In the genomic region with DNA sequence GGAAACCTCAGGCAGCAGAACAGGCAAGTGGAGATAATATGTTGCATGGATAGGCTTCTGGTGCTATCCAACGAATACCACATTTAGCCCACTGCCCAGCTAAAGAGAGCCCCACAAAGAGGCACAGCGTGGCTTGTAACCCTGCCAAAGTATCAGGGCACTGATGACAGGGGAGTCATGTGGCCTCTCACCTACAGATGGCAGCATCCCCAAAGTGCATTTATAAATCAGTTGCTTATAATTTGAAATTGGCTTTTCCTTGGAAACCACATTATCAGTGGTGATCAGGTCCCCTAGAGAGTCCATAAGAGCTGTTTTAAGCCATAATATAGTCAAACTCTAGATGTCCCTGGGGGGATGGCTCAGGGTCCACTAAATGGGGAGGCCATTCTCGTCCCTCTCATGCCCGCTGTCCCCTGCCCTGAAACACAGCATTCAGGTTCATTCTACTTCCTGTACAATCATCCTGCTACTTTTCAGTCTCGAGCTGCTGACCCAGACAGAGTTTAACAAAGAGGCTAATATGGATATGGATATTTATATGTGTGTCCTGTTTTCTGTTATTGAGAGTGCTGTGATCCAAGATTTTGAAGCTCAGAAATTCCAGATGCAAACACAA, we compare ENCODE assay signal across 8 cellular contexts. TPM values are rescaled to one million over a fixed set of nuclear protein-coding genes. Genes with fewer than 3 reads are reported as not detected.
DNase-seq lines count a peak whose midpoint lies in the region; ATAC-seq and TF ChIP-seq lines count a peak whose summit lies in the region.

No MANE protein-coding gene starts in this region.

- peaks cover 5% of the 10 kb centered on the region for H3K79me1 ChIP-seq in mesenchymal stem cell (replicated peaks; ENCODE audit: low read length, poor library complexity, severe bottlenecking)

- H3K4me3 ChIP-seq in DND-41 (ENCODE audit: low read depth in 1 of 2, low read length in 2 of 2) (no peak overlapping the region), WI38 (ENCODE audit: low read depth, low read length) (no peak overlapping the region), left lung (no peak overlapping the region), mesenchymal stem cell (ENCODE audit: insufficient read depth in 1 of 2, low read depth in 1 of 2, low read length in 2 of 2) (no peak overlapping the region)

- H3K27ac ChIP-seq in DND-41 (ENCODE audit: low read length) (no peak overlapping the region), left lung (no peak overlapping the region), mesenchymal stem cell (ENCODE audit: low read length, poor library complexity, severe bottlenecking) (no peak overlapping the region)

- no peak overlapping the region for H3K9ac ChIP-seq in DND-41 (ENCODE audit: low read depth, low read length)
- H3K9ac ChIP-seq in mesenchymal stem cell (ENCODE audit: low read length), result no peak overlapping the region

- H4K20me1 ChIP-seq in DND-41 (ENCODE audit: insufficient read depth, low read length), result no peaks in the 10 kb centered on the region

- H2BK120ac ChIP-seq in mesenchymal stem cell (ENCODE audit: low read depth, low read length), result no peak overlapping the region

- H3K79me2 ChIP-seq in DND-41 (ENCODE audit: insufficient read depth, low read length), result no peaks in the 10 kb centered on the region

- ATAC-seq in DND-41 (ENCODE audit: insufficient read depth, low read depth) (0 out of 3 replicates have a peak, but pooled peaks have one; percentile 33), HG03442 (IDR thresholded peaks at IDR 0.05; ENCODE audit: unreplicated experiment) (peak; percentile 58), left lung (peak; percentile 30)

- no peak overlapping the region for H2BK12ac ChIP-seq in mesenchymal stem cell (ENCODE audit: low read length in 2 of 2)

- H3K4me2 ChIP-seq in DND-41 (ENCODE audit: insufficient read depth, low read length) (no peak overlapping the region), mesenchymal stem cell (ENCODE audit: low read length, poor library complexity, severe bottlenecking) (no peak overlapping the region)

- H2BK5ac ChIP-seq in mesenchymal stem cell (ENCODE audit: low read depth, low read length, poor library complexity, severe bottlenecking), result no peak overlapping the region

- 80% methylated on average over 3 of the region's 5 CpGs for WGBS in mesenchymal stem cell

- H3K9me3 ChIP-seq in DND-41 (ENCODE audit: insufficient read depth, low read length, severe bottlenecking) (no peaks in the 10 kb centered on the region), left lung (no peaks in the 10 kb centered on the region), mesenchymal stem cell (ENCODE audit: control insufficient read depth, low read length) (no peaks in the 10 kb centered on the region)

- H3K27me3 ChIP-seq in DND-41 (ENCODE audit: insufficient read depth, low read length, poor library complexity), result no peaks in the 10 kb centered on the region
- no peaks in the 10 kb centered on the region for H3K27me3 ChIP-seq in left lung
- H3K27me3 ChIP-seq in mesenchymal stem cell (ENCODE audit: control insufficient read depth in 1 of 2, insufficient read depth in 1 of 2, low read length in 2 of 2), result peaks cover 0 to 10% of the 10 kb centered on the region in 2 experiments

- no peaks in the 10 kb centered on the region for H3K4me1 ChIP-seq in DND-41 (ENCODE audit: insufficient read depth, low read length)
- H3K4me1 ChIP-seq in left lung, result no peaks in the 10 kb centered on the region
- H3K4me1 ChIP-seq in mesenchymal stem cell (ENCODE audit: control insufficient read depth, insufficient read depth, low read depth, low read length), result no peaks in the 10 kb centered on the region

- no peak overlapping the region for H2AK5ac ChIP-seq in mesenchymal stem cell (ENCODE audit: low read length, severe bottlenecking)

- H4K8ac ChIP-seq in mesenchymal stem cell (ENCODE audit: low read length), result no peak overlapping the region

- TF ChIP-seq CTCF in DND-41 (IDR thresholded peaks at IDR 0.05; ENCODE audit: borderline replicate concordance, extremely low read depth, low read length, poor library complexity, severe bottlenecking) (peak; percentile 55), WI38 (IDR thresholded peaks at IDR 0.05; ENCODE audit: low read depth, low read length) (peak; percentile 38; the same call in 1 of the 2 replicates), left lung (IDR thresholded peaks at IDR 0.05) (no peak)

- H3K18ac ChIP-seq in mesenchymal stem cell (ENCODE audit: low read depth in 1 of 2, low read length in 2 of 2), result no peak overlapping the region

- no peak overlapping the region for H4K91ac ChIP-seq in mesenchymal stem cell (ENCODE audit: low read length)

- H3K4ac ChIP-seq in mesenchymal stem cell (ENCODE audit: low read depth in 1 of 2, low read length in 2 of 2), result no peak overlapping the region

- H2BK15ac ChIP-seq in mesenchymal stem cell (ENCODE audit: low read depth, poor library complexity, severe bottlenecking), result no peak overlapping the region

- intact Hi-C loops in left lung (cut with DNase I), result no loop called here

- H2AFZ ChIP-seq in DND-41 (ENCODE audit: low read depth, low read length) (no peak overlapping the region), mesenchymal stem cell (ENCODE audit: low read depth, low read length) (no peak overlapping the region)

- DNase-seq in DND-41 (peak; percentile 3), left lung (no peak), mesenchymal stem cell (no peak), NCI-H146 treated with DMSO at 0.1 percent for 48 hours (lab: John Stamatoyannopoulos, UW; ENCODE audit: unreplicated experiment) (no peak)
- no peak for DNase-seq in activated CD4-positive, alpha-beta T cell treated with anti-CD3 and anti-CD28 coated beads for 4 hours
- DNase-seq in activated CD8-positive, alpha-beta memory T cell treated with anti-CD3 and anti-CD28 coated beads, Interleukin-2, amount 50 U/mL, for 48 hours, result no peak

- H3K14ac ChIP-seq in mesenchymal stem cell (ENCODE audit: low read length in 2 of 2), result no peak overlapping the region

- no peak overlapping the region for H3K23ac ChIP-seq in mesenchymal stem cell (ENCODE audit: low read length in 2 of 2)

- H3K36me3 ChIP-seq in DND-41 (ENCODE audit: insufficient read depth, low read length), result no peaks in the 10 kb centered on the region
- no peaks in the 10 kb centered on the region for H3K36me3 ChIP-seq in left lung
- H3K36me3 ChIP-seq in mesenchymal stem cell (ENCODE audit: control insufficient read depth in 1 of 2, insufficient read depth in 2 of 2, low read depth in 1 of 2, low read length in 2 of 2), result peaks cover 0 to 9% of the 10 kb centered on the region in 2 experiments

RNA-seq across cellular contexts. Expression of a gene that starts 28.6 kb away (rescaled TPM):
- total RNA-seq in left lung, result 10 to 100 TPM; 43.6 to 54.6 TPM
- polyA plus RNA-seq in mesenchymal stem cell (2013, experiment 1 of 2), result 115 TPM
- polyA plus RNA-seq in mesenchymal stem cell (2013, experiment 2 of 2), result 119 TPM

Comparison
In these comparisons a context has a peak if more than half of its experiments do, and no peak if none do; other contexts are left out.
1. CTCF ChIP-seq: peak in DND-41 (single experiment) and WI38 (single experiment); none in left lung (0 of 2).
2. Peak in every context shown above with its lines, with median percentiles within 50 percentile points of each other: ATAC-seq.